Comparison of ENCODE assay signal across 8 cellular contexts in the genomic region with DNA sequence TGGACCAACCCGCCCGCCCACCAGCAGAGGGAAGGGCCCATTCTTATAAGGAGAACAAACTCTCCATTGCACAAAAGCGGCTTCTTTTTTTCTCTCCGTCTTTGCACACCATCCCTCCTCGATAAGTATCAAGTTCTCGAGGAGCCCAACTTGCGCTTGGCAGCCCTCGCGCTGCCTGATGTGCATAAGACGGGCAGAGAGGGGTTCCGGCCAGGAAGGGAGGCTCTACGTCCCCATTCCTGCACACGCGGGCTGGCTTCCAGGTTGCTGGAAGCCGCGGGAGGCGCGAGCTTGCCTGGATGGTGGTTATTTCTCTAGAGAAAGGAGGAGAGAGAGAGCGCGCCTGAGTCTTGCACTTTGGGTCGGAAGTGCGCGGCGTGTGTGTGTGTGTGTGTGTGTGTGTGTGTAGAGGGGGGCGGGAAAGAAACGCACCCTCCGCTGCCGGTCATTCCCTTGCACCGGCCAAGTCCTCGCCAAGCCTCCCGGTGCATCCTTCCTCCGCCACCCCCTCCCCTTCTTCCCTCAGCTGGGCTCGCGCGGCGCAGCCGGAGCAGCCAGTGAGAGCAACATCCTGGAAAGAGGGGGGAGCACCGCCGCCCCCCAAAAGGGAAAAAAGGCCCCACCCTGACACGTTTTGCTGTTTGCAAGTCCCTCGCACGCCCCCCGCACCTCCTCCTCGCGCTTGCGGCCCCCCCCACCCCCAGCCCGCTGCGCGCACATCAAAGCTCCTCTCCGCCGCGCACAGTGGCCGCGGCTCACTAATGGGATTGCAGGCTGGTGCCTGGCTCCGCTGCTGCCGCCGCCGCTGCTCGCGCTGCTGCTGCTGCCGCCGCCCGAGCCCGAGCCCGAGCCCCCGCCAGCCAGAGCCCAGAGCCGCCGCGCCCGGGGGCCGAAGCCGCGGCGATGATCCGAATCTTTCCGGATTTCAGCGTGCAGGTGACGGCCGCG. TPM values are rescaled to one million over a fixed set of nuclear protein-coding genes. Genes with fewer than 3 reads are reported as not detected.
DNase-seq lines count a peak whose midpoint lies in the region; ATAC-seq, FAIRE-seq and TF ChIP-seq lines count a peak whose summit lies in the region.

No MANE protein-coding gene starts in this region.

- DNase-seq in Calu3, result peak; percentile 12
- DNase-seq in NCI-H2029 (lab: John Stamatoyannopoulos, UW), result peak; percentile 80
- DNase-seq in right lobe of liver, result peak in 1 of 3 donors; percentile 36
- no peak for DNase-seq in transverse colon
- DNase-seq in RPMI8226, result no peak
- no peak for DNase-seq in activated CD8-positive, alpha-beta memory T cell treated with anti-CD3 and anti-CD28 coated beads, Interleukin-2, amount 50 U/mL, for 4 hours
- DNase-seq in GM19239 (ENCODE audit: insufficient read length, low spot score), result no peak

- BruUV-seq in Calu3 (replicated peaks; lab: Mats Ljungman, UMichigan), result no TSS peak

- peaks cover 86% of the 10 kb centered on the region for H3K27me3 Mint-ChIP-seq in Calu3 (ENCODE audit: unreplicated experiment)

- peak overlapping the region; percentile 69 for H3K27ac ChIP-seq in cingulate gyrus (ENCODE audit: low read depth, low read length)
- no peak overlapping the region for H3K27ac ChIP-seq in right lobe of liver
- peak overlapping the region in 2 of 4 donors; percentile 22 to 35 for H3K27ac ChIP-seq in transverse colon

- TF ChIP-seq POLR2A in right lobe of liver (IDR thresholded peaks at IDR 0.05), result no peak
- no peak for TF ChIP-seq POLR2A in transverse colon (IDR thresholded peaks at IDR 0.05)

- H3K4me3 ChIP-seq in right lobe of liver (peak overlapping the region in 2 of 3 donors; percentile 18 to 21), transverse colon (peak overlapping the region; percentile 20 to 58 (median 38))

- H3K4me1 ChIP-seq in right lobe of liver, result peaks cover 0 to 24% (median 3%) of the 10 kb centered on the region in 4 donors
- peaks cover 4 to 30% (median 21%) of the 10 kb centered on the region in 4 donors for H3K4me1 ChIP-seq in transverse colon

- 3% methylated on average over 26 of the region's 80 CpGs for WGBS in right lobe of liver (ENCODE audit: insufficient coverage, low coverage, low lambda C conversion rate, missing lambda C conversion rate)
- 0 to 4% methylated on average over 1 to 59 of the region's 80 CpGs for WGBS in transverse colon (ENCODE audit: low coverage in 1 of 2), 2 donors

- CTCF ChIA-PET in Calu3 (lab: Charles Lee), result no interaction called here

- TF ChIP-seq EP300 in transverse colon (IDR thresholded peaks at IDR 0.05; ENCODE audit: low read depth), result no peak

- no peaks in the 10 kb centered on the region for H3K9me3 Mint-ChIP-seq in Calu3 (ENCODE audit: low read depth, unreplicated experiment)

- ATAC-seq in right lobe of liver, result peak; percentile 31 to 51 (median 42)

- in situ Hi-C loops in transverse colon (cut with MboI; ENCODE audit: low pct_ligation_motif_present in 1 of 4, low pct_unique_long_range_greater_than_20kb in 1 of 4, low sequenced_read_pairs in 3 of 4), result no loop called here

- H3K4me3 Mint-ChIP-seq in Calu3 (ENCODE audit: low read depth, unreplicated experiment), result peak overlapping the region; percentile 72

- TF ChIP-seq CTCF in Calu3 (IDR thresholded peaks at IDR 0.05; ENCODE audit: unreplicated experiment) (no peak), right lobe of liver (IDR thresholded peaks at IDR 0.05) (no peak), transverse colon (IDR thresholded peaks at IDR 0.05) (peak in 1 of 5 experiments; percentile 17)

- H3K9me3 ChIP-seq in right lobe of liver (no peaks in the 10 kb centered on the region), transverse colon (no peaks in the 10 kb centered on the region)

- H3K36me3 ChIP-seq in right lobe of liver (no peaks in the 10 kb centered on the region), transverse colon (no peaks in the 10 kb centered on the region)

- FAIRE-seq in GM19239 (lab: Jason Lieb, UNC), result no peak

- peaks cover 16% of the 10 kb centered on the region for H3K4me1 Mint-ChIP-seq in Calu3 (ENCODE audit: low read depth, unreplicated experiment)

- H3K27me3 ChIP-seq in right lobe of liver, result peaks cover 14 to 30% of the 10 kb centered on the region in 2 donors
- peaks cover 89% of the 10 kb centered on the region for H3K27me3 ChIP-seq in transverse colon

- H3K27ac Mint-ChIP-seq in Calu3 (ENCODE audit: unreplicated experiment), result no peak overlapping the region

- H3K36me3 Mint-ChIP-seq in Calu3 (ENCODE audit: insufficient read depth, unreplicated experiment), result peaks cover 8% of the 10 kb centered on the region

- intact Hi-C loops in Calu3 (cut with micrococcal nuclease; ENCODE audit: unreplicated experiment), result no loop called here
- intact Hi-C loops in right lobe of liver (cut with DNase I), result no loop called here
- intact Hi-C loops in transverse colon (cut with DNase I; ENCODE audit: low total_unique reads), result no loop called here

RNA-seq across cellular contexts. Expression of a gene that starts 4.5 kb away (rescaled TPM):
- total RNA-seq in Calu3 (2022) (not detected in 2 replicates), right lobe of liver (under 1 TPM in 4 of 6 experiments, not detected in 2; 0.11 to 0.83 (median 0.21) TPM), transverse colon (1 to 10 TPM in 3 of 4 donors, under 1 TPM in 1; 0.96 to 6.4 (median 1.8) TPM)

Comparison
In these comparisons a context has a peak if more than half of its experiments do, and no peak if none do; other contexts are left out.
1. DNase-seq: peak in Calu3 (single experiment) and NCI-H2029 (single experiment); none in transverse colon (single experiment), RPMI8226 (single experiment), activated CD8-positive, alpha-beta memory T cell treated with anti-CD3 and anti-CD28 coated beads, Interleukin-2, amount 50 U/mL, for 4 hours (single experiment) and GM19239 (single experiment).